ENCODE assay signal across 18 cellular contexts in genomic region chr16:89867918-89868317, GRCh38. TPM values are rescaled to one million over a fixed set of nuclear protein-coding genes. Genes with fewer than 3 reads are reported as not detected.
DNase-seq lines count a peak whose midpoint lies in the region; ATAC-seq and TF ChIP-seq lines count a peak whose summit lies in the region.
"Had no signal": no experiment of that assay in that cellular context is flagged by ENCODE, and none has a peak within 500 bp of the region (broad histone marks: within the 10 kb centered on the region; RNA-seq: fewer than 3 reads in every experiment).

No MANE protein-coding gene starts in this region.

- no peak overlapping the region for H3K4me2 ChIP-seq in osteoblast (ENCODE audit: insufficient read depth, low read length)
- H3K4me2 ChIP-seq: BLaER1, KMS-11 had no signal

- CTCF ChIA-PET in activated CD8-positive, alpha-beta T cell treated with anti-CD3 and anti-CD28 coated beads for 36 hours (lab: Charles Lee): no interaction called here
- CTCF ChIA-PET in activated CD8-positive, alpha-beta T cell treated with anti-CD3 and anti-CD28 coated beads, Interleukin-2, amount 10 ng/mL, durations not matched to agents 7 days and 5 days (lab: Charles Lee): no interaction called here

- peak; percentile 17 for DNase-seq in activated CD8-positive, alpha-beta T cell treated with anti-CD3 and anti-CD28 coated beads for 36 hours
- no peak for DNase-seq in activated CD8-positive, alpha-beta T cell treated with anti-CD3 and anti-CD28 coated beads, Interleukin-2, amount 10 ng/mL, durations not matched to agents 7 days and 5 days
- DNase-seq in LHCN-M2 (ENCODE audit: low read depth) (peak; percentile 17), endodermal cell (no peak), osteoblast (ENCODE audit: insufficient read length, low spot score, missing footprints) (peak; percentile 46), lower leg skin (ENCODE audit: low spot score in 2 of 2) (no peak), MV-4-11 (lab: John Stamatoyannopoulos, UW) (no peak), HuH-7.5 (ENCODE audit: low spot score) (no peak)
- DNase-seq: 8988T; Calu3; CD8-positive, alpha-beta T cell; GOT3; H7 had no signal

- ATAC-seq in activated CD8-positive, alpha-beta T cell treated with anti-CD3 and anti-CD28 coated beads for 36 hours: no peak
- ATAC-seq in activated CD8-positive, alpha-beta T cell treated with anti-CD3 and anti-CD28 coated beads, Interleukin-2, amount 10 ng/mL, durations not matched to agents 7 days and 5 days: no peak
- ATAC-seq: CD8-positive, alpha-beta T cell; HCT116 had no signal

- H3K79me2 ChIP-seq in osteoblast (ENCODE audit: insufficient read depth, low read length): peaks cover 2% of the 10 kb centered on the region

- POLR2A ChIA-PET in activated CD8-positive, alpha-beta T cell treated with anti-CD3 and anti-CD28 coated beads for 36 hours (lab: Charles Lee): no interaction called here
- POLR2A ChIA-PET in activated CD8-positive, alpha-beta T cell treated with anti-CD3 and anti-CD28 coated beads, Interleukin-2, amount 10 ng/mL, durations not matched to agents 7 days and 5 days (lab: Charles Lee): no interaction called here

- peak overlapping the region; percentile 60 for H3K4me3 ChIP-seq in endodermal cell (ENCODE audit: low read length)
- no peak overlapping the region for H3K4me3 ChIP-seq in osteoblast (ENCODE audit: insufficient read depth, low read length)
- H3K4me3 ChIP-seq in lower leg skin (ENCODE audit: low read depth, poor library complexity, severe bottlenecking): no peak overlapping the region
- H3K4me3 ChIP-seq: BLaER1 had no signal

- 95 to 100% methylated on average over 4 to 5 of the region's 5 CpGs for WGBS in endodermal cell (ENCODE audit: insufficient coverage in 1 of 2, insufficient read length in 1 of 2), 2 experiments
- WGBS in lower leg skin, 2 donors: 95 to 96% methylated on average over 5 of the region's 5 CpGs

- H3K27me3 Mint-ChIP-seq in activated CD8-positive, alpha-beta T cell treated with anti-CD3 and anti-CD28 coated beads for 36 hours: no peaks in the 10 kb centered on the region
- no peaks in the 10 kb centered on the region for H3K27me3 Mint-ChIP-seq in activated CD8-positive, alpha-beta T cell treated with anti-CD3 and anti-CD28 coated beads, Interleukin-2, amount 10 ng/mL, durations not matched to agents 7 days and 5 days (ENCODE audit: low read depth)
- no peaks in the 10 kb centered on the region for H3K27me3 Mint-ChIP-seq in endodermal cell (ENCODE audit: insufficient read depth)

- TF ChIP-seq CTCF in activated CD8-positive, alpha-beta T cell treated with anti-CD3 and anti-CD28 coated beads for 36 hours (IDR thresholded peaks at IDR 0.05): no peak
- TF ChIP-seq CTCF in endodermal cell (conservative IDR thresholded peaks at IDR 0.05): no peak
- no peak for TF ChIP-seq CTCF in osteoblast (IDR thresholded peaks at IDR 0.05; ENCODE audit: extremely low read depth, low read depth, low read length)
- no peak for TF ChIP-seq CTCF in lower leg skin (IDR thresholded peaks at IDR 0.05)

- intact Hi-C loops in activated CD8-positive, alpha-beta T cell treated with anti-CD3 and anti-CD28 coated beads for 36 hours (cut with micrococcal nuclease): loop anchor here (10.0 kb wide), 1 partner anchor 53 kb away; the partner anchor contains the start of gene FANCA
- intact Hi-C loops in lower leg skin (cut with DNase I; ENCODE audit: low total_unique reads): loop anchor here (10.0 kb wide), 1 partner anchor 163 kb away; the partner anchor contains the start of gene SPATA2L

- no peaks in the 10 kb centered on the region for H4K20me1 ChIP-seq in osteoblast (ENCODE audit: insufficient read depth, low read length)
- H4K20me1 ChIP-seq: BLaER1 had no signal

- H3K4me3 Mint-ChIP-seq in activated CD8-positive, alpha-beta T cell treated with anti-CD3 and anti-CD28 coated beads for 36 hours: no peak overlapping the region
- H3K4me3 Mint-ChIP-seq in activated CD8-positive, alpha-beta T cell treated with anti-CD3 and anti-CD28 coated beads, Interleukin-2, amount 10 ng/mL, durations not matched to agents 7 days and 5 days: no peak overlapping the region
- H3K4me3 Mint-ChIP-seq in endodermal cell: no peak overlapping the region
- H3K4me3 Mint-ChIP-seq: CD14-positive monocyte; CD8-positive, alpha-beta T cell had no signal

- H3K4me1 ChIP-seq in endodermal cell (ENCODE audit: control insufficient read depth, insufficient read depth, low read length) (peaks cover 5% of the 10 kb centered on the region), osteoblast (ENCODE audit: insufficient read depth, low read length) (peaks cover 18% of the 10 kb centered on the region)

- H3K4me1 Mint-ChIP-seq in activated CD8-positive, alpha-beta T cell treated with anti-CD3 and anti-CD28 coated beads for 36 hours (ENCODE audit: low read depth): peaks cover 21% of the 10 kb centered on the region
- peaks cover 27% of the 10 kb centered on the region for H3K4me1 Mint-ChIP-seq in activated CD8-positive, alpha-beta T cell treated with anti-CD3 and anti-CD28 coated beads, Interleukin-2, amount 10 ng/mL, durations not matched to agents 7 days and 5 days (ENCODE audit: low read depth)
- no peaks in the 10 kb centered on the region for H3K4me1 Mint-ChIP-seq in endodermal cell

- no peak for TF ChIP-seq POLR2A in lower leg skin (IDR thresholded peaks at IDR 0.05)

- H3K36me3 Mint-ChIP-seq in activated CD8-positive, alpha-beta T cell treated with anti-CD3 and anti-CD28 coated beads for 36 hours (ENCODE audit: low read depth): peaks cover 9% of the 10 kb centered on the region
- peaks cover 10% of the 10 kb centered on the region for H3K36me3 Mint-ChIP-seq in activated CD8-positive, alpha-beta T cell treated with anti-CD3 and anti-CD28 coated beads, Interleukin-2, amount 10 ng/mL, durations not matched to agents 7 days and 5 days (ENCODE audit: low read depth)
- H3K36me3 Mint-ChIP-seq in endodermal cell (ENCODE audit: low read depth): peaks cover 23% of the 10 kb centered on the region

- H3K27ac ChIP-seq in endodermal cell (ENCODE audit: low read depth, low read length) (no peak overlapping the region), osteoblast (ENCODE audit: low read depth, low read length) (no peak overlapping the region)
- H3K27ac ChIP-seq: BLaER1, HL-60, KMS-11 had no signal

- H2AFZ ChIP-seq in osteoblast (ENCODE audit: low read length): no peak overlapping the region

- peaks cover 13% of the 10 kb centered on the region for H3K36me3 ChIP-seq in endodermal cell (ENCODE audit: control insufficient read depth, insufficient read depth, low read length)
- peaks cover 3% of the 10 kb centered on the region for H3K36me3 ChIP-seq in osteoblast (ENCODE audit: insufficient read depth, low read length)

- H3K27ac Mint-ChIP-seq in activated CD8-positive, alpha-beta T cell treated with anti-CD3 and anti-CD28 coated beads for 36 hours: no peak overlapping the region
- no peak overlapping the region for H3K27ac Mint-ChIP-seq in activated CD8-positive, alpha-beta T cell treated with anti-CD3 and anti-CD28 coated beads, Interleukin-2, amount 10 ng/mL, durations not matched to agents 7 days and 5 days
- H3K27ac Mint-ChIP-seq in endodermal cell: no peak overlapping the region
- H3K27ac Mint-ChIP-seq: CD14-positive monocyte; CD8-positive, alpha-beta T cell had no signal

- no peaks in the 10 kb centered on the region for H3K27me3 ChIP-seq in endodermal cell (ENCODE audit: control insufficient read depth, insufficient read depth, low read length, poor library complexity, severe bottlenecking)
- H3K27me3 ChIP-seq in osteoblast (ENCODE audit: insufficient read depth, low read length): no peaks in the 10 kb centered on the region
- H3K27me3 ChIP-seq: BLaER1 had no signal

- peaks cover 19% of the 10 kb centered on the region for H3K9me3 ChIP-seq in endodermal cell (ENCODE audit: control insufficient read depth, low read length)
- H3K9me3 ChIP-seq in osteoblast (ENCODE audit: low read depth, low read length): no peaks in the 10 kb centered on the region

- H3K9me3 Mint-ChIP-seq in activated CD8-positive, alpha-beta T cell treated with anti-CD3 and anti-CD28 coated beads for 36 hours: peaks cover 6% of the 10 kb centered on the region
- H3K9me3 Mint-ChIP-seq in activated CD8-positive, alpha-beta T cell treated with anti-CD3 and anti-CD28 coated beads, Interleukin-2, amount 10 ng/mL, durations not matched to agents 7 days and 5 days (ENCODE audit: insufficient read depth): peaks cover 9% of the 10 kb centered on the region
- H3K9me3 Mint-ChIP-seq in endodermal cell: peaks cover 22% of the 10 kb centered on the region
- H3K9me3 Mint-ChIP-seq: CD8-positive, alpha-beta T cell had no signal

- no peak overlapping the region for H3K9ac ChIP-seq in endodermal cell (ENCODE audit: extremely low read depth, low read length, poor library complexity, severe bottlenecking)
- H3K9ac ChIP-seq: BLaER1, KMS-11 had no signal

RNA-seq across cellular contexts. Expression of gene TCF25, which starts 5.5 kb away (rescaled TPM):
- 100 to 1,000 TPM; 138 to 149 TPM for total RNA-seq in activated CD8-positive, alpha-beta T cell treated with anti-CD3 and anti-CD28 coated beads for 36 hours
- total RNA-seq in activated CD8-positive, alpha-beta T cell treated with anti-CD3 and anti-CD28 coated beads, Interleukin-2, amount 10 ng/mL, durations not matched to agents 7 days and 5 days: 100 to 1,000 TPM; 169 to 178 TPM
- total RNA-seq in LHCN-M2 (2014; rRNA removed) (171 and 180 TPM in 2 replicates), endodermal cell (100 to 1,000 TPM; 172 to 176 TPM), osteoblast (225 and 230 TPM in 2 replicates), lower leg skin (100 to 1,000 TPM; 132 to 197 (median 147) TPM)
- 214 TPM for polyA plus RNA-seq in LHCN-M2 (2012)
- polyA plus RNA-seq in endodermal cell (2013, experiment 1 of 2): 131 TPM
- polyA plus RNA-seq in endodermal cell (2013, experiment 2 of 2): 130 TPM

RNA-seq across cellular contexts. Expression of gene SPIRE2, which starts 39.6 kb away (rescaled TPM):
- total RNA-seq in activated CD8-positive, alpha-beta T cell treated with anti-CD3 and anti-CD28 coated beads for 36 hours: under 1 TPM; 0.27 to 0.29 TPM
- under 1 TPM in 1 of 2 experiments, not detected in 1; 0.08 TPM for total RNA-seq in activated CD8-positive, alpha-beta T cell treated with anti-CD3 and anti-CD28 coated beads, Interleukin-2, amount 10 ng/mL, durations not matched to agents 7 days and 5 days
- total RNA-seq in LHCN-M2 (2014; rRNA removed) (6.9 and 7.1 TPM in 2 replicates), endodermal cell (10 to 100 TPM; 12.8 to 12.9 TPM), osteoblast (0.72 and 1.5 TPM in 2 replicates), lower leg skin (1 to 10 TPM; 2.0 to 5.9 (median 3.9) TPM)
- 1.6 TPM for polyA plus RNA-seq in LHCN-M2 (2012)
- 10.5 TPM for polyA plus RNA-seq in endodermal cell (2013, experiment 1 of 2)
- 7.9 TPM for polyA plus RNA-seq in endodermal cell (2013, experiment 2 of 2)

RNA-seq across cellular contexts. Expression of gene MC1R, which starts 50.7 kb away (rescaled TPM):
- total RNA-seq in activated CD8-positive, alpha-beta T cell treated with anti-CD3 and anti-CD28 coated beads for 36 hours: 1 to 10 TPM; 2.0 to 2.5 TPM
- 1 to 10 TPM; 4.7 to 5.0 TPM for total RNA-seq in activated CD8-positive, alpha-beta T cell treated with anti-CD3 and anti-CD28 coated beads, Interleukin-2, amount 10 ng/mL, durations not matched to agents 7 days and 5 days
- 7.6 and 7.7 TPM in 2 replicates for total RNA-seq in LHCN-M2 (2014; rRNA removed)
- polyA plus RNA-seq in LHCN-M2 (2012): 3.4 TPM
- total RNA-seq in endodermal cell: 1 to 10 TPM; 3.4 to 4.8 TPM
- 2.7 TPM for polyA plus RNA-seq in endodermal cell (2013, experiment 1 of 2)
- polyA plus RNA-seq in endodermal cell (2013, experiment 2 of 2): 2.9 TPM
- total RNA-seq in osteoblast: 4.7 and 5.1 TPM in 2 replicates
- 1 to 10 TPM; 3.4 to 6.5 (median 4.5) TPM for total RNA-seq in lower leg skin

RNA-seq across cellular contexts. Expression of gene FANCA, which starts 51.5 kb away (rescaled TPM):
- 100 to 1,000 TPM in 1 of 2 experiments, 10 to 100 TPM in 1; 95.5 to 100 TPM for total RNA-seq in activated CD8-positive, alpha-beta T cell treated with anti-CD3 and anti-CD28 coated beads for 36 hours
- 100 to 1,000 TPM; 123 to 149 TPM for total RNA-seq in activated CD8-positive, alpha-beta T cell treated with anti-CD3 and anti-CD28 coated beads, Interleukin-2, amount 10 ng/mL, durations not matched to agents 7 days and 5 days
- total RNA-seq in LHCN-M2 (2014; rRNA removed) (38.9 and 45.3 TPM in 2 replicates), endodermal cell (100 to 1,000 TPM; 131 to 165 TPM), osteoblast (4.0 and 8.3 TPM in 2 replicates), lower leg skin (1 to 10 TPM; 2.0 to 5.6 (median 3.8) TPM)
- polyA plus RNA-seq in LHCN-M2 (2012): 14.7 TPM
- polyA plus RNA-seq in endodermal cell (2013, experiment 1 of 2): 79.8 TPM
- polyA plus RNA-seq in endodermal cell (2013, experiment 2 of 2): 71.3 TPM

RNA-seq across cellular contexts. Expression of gene TUBB3, which starts 55.2 kb away (rescaled TPM):
- 1 to 10 TPM in 1 of 2 experiments, under 1 TPM in 1; 0.27 to 1.2 TPM for total RNA-seq in activated CD8-positive, alpha-beta T cell treated with anti-CD3 and anti-CD28 coated beads for 36 hours
- total RNA-seq in activated CD8-positive, alpha-beta T cell treated with anti-CD3 and anti-CD28 coated beads, Interleukin-2, amount 10 ng/mL, durations not matched to agents 7 days and 5 days: 1 to 10 TPM; 1.1 to 1.3 TPM
- total RNA-seq in LHCN-M2 (2014; rRNA removed) (443 and 463 TPM in 2 replicates), endodermal cell (100 to 1,000 TPM; 109 to 140 TPM), osteoblast (166 and 239 TPM in 2 replicates), lower leg skin (1 to 10 TPM; 1.9 to 7.4 (median 3.9) TPM)
- polyA plus RNA-seq in LHCN-M2 (2012): 383 TPM
- 466 TPM for polyA plus RNA-seq in endodermal cell (2013, experiment 1 of 2)
- 448 TPM for polyA plus RNA-seq in endodermal cell (2013, experiment 2 of 2)
- polyA plus RNA-seq: CD14-positive monocyte had no signal

Comparison
In these comparisons a context has a peak if more than half of its experiments do, and no peak if none do; other contexts are left out.
1. DNase-seq: peak in activated CD8-positive, alpha-beta T cell treated with anti-CD3 and anti-CD28 coated beads for 36 hours (single experiment), LHCN-M2 (single experiment) and osteoblast (single experiment); none in activated CD8-positive, alpha-beta T cell treated with anti-CD3 and anti-CD28 coated beads, Interleukin-2, amount 10 ng/mL, durations not matched to agents 7 days and 5 days (single experiment), endodermal cell (single experiment), lower leg skin (0 of 2), MV-4-11 (single experiment) and HuH-7.5 (single experiment).